Comparison of ENCODE assay signal across 14 cellular contexts in genomic region chr13:37747071-37747612, GRCh38.
A peak's percentile ranks its signal among the peaks of the same experiment; 100 is the strongest.
DNase-seq lines count a peak whose midpoint lies in the region; ATAC-seq, FAIRE-seq and TF ChIP-seq lines count a peak whose summit lies in the region.
"Had no signal": no experiment of that assay in that cellular context is flagged by ENCODE, and none has a peak within 500 bp of the region (broad histone marks: within the 10 kb centered on the region; RNA-seq: fewer than 3 reads in every experiment).

No MANE protein-coding gene starts in this region.

- FAIRE-seq in islet of Langerhans (lab: Jason Lieb, UNC) = peak; percentile 94

- ATAC-seq in GM18505 (IDR thresholded peaks at IDR 0.05; ENCODE audit: unreplicated experiment) = no peak
- ATAC-seq: naive thymus-derived CD4-positive, alpha-beta T cell had no signal

- no peak for TF ChIP-seq POLR2A in GM18505 (IDR thresholded peaks at IDR 0.05; ENCODE audit: borderline replicate concordance, extremely low read depth, insufficient read depth, insufficient read length)

- no peaks in the 10 kb centered on the region; the same call in 1 of the 2 replicates for H3K36me3 ChIP-seq in MG63
- no peaks in the 10 kb centered on the region for H3K36me3 ChIP-seq in adipocyte (ENCODE audit: control insufficient read depth, insufficient read depth, low read length, severe bottlenecking)

- in situ Hi-C loops in Caki2 (cut with HindIII; ENCODE audit: low pct_unique_long_range_greater_than_20kb, low sequenced_read_pairs) = no loop called here

- intact Hi-C loops in cardiac septum (cut with DNase I) = no loop called here

- no peak overlapping the region for H3K9ac ChIP-seq in adipocyte (ENCODE audit: low read length)

- H3K4me1 ChIP-seq in adipocyte (ENCODE audit: control insufficient read depth, insufficient read depth, low read length) = peaks cover 3% of the 10 kb centered on the region

- H3K27me3 ChIP-seq in MG63 = no peaks in the 10 kb centered on the region
- H3K27me3 ChIP-seq in adipocyte (replicated peaks; ENCODE audit: control insufficient read depth, insufficient read depth, low read length) = no peaks in the 10 kb centered on the region

- H3K9me3 ChIP-seq in MG63 (no peaks in the 10 kb centered on the region), adipocyte (ENCODE audit: control insufficient read depth, low read length) (no peaks in the 10 kb centered on the region)

- H3K4me3 ChIP-seq in MG63 = no peak overlapping the region
- no peak overlapping the region for H3K4me3 ChIP-seq in adipocyte (ENCODE audit: low read length)

- DNase-seq in Caki2 (ENCODE audit: low read depth) (peak; percentile 83), MG63 (peak; percentile 20), adipocyte (ENCODE audit: low read depth) (peak; percentile 80), cardiac septum (ENCODE audit: low spot score) (no peak), SW 1271 (lab: John Stamatoyannopoulos, UW) (no peak)
- no peak for DNase-seq in NK-92 treated with Interleukin-12 subunit alpha and Interleukin-12 subunit beta, amount 100 ng/mL, for 24 hours (lab: John Stamatoyannopoulos, UW)
- DNase-seq: cerebellar nuclear complex; DMS 273 treated with DMSO at 0.1 percent for 48 hours; H7; naive thymus-derived CD4-positive, alpha-beta T cell; NCI-H524 treated with DMSO at 0.1 percent for 48 hours; stimulated activated CD4-positive, alpha-beta T cell treated with anti-CD3 and anti-CD28 coated beads, Interleukin-4, amount 100 ng/mL, for 1 hour had no signal

Comparison
In these comparisons a context has a peak if more than half of its experiments do, and no peak if none do; other contexts are left out.
1. DNase-seq: peak in Caki2 (single experiment), MG63 (single experiment) and adipocyte (single experiment); none in cardiac septum (single experiment), NK-92 treated with Interleukin-12 subunit alpha and Interleukin-12 subunit beta, amount 100 ng/mL, for 24 hours (single experiment) and SW 1271 (0 of 2).